In genomic region chr10:26733750-26734568, GRCh38 we compare ENCODE assay signal across 11 cellular contexts. TPM values are rescaled to one million over a fixed set of nuclear protein-coding genes. Genes with fewer than 3 reads are reported as not detected.
DNase-seq lines count a peak whose midpoint lies in the region; ATAC-seq and TF ChIP-seq lines count a peak whose summit lies in the region.
"Had no signal": no experiment of that assay in that cellular context is flagged by ENCODE, and none has a peak within 500 bp of the region (broad histone marks: within the 10 kb centered on the region; RNA-seq: fewer than 3 reads in every experiment).

No MANE protein-coding gene starts in this region.

- ATAC-seq in HG03039 (IDR thresholded peaks at IDR 0.05; ENCODE audit: unreplicated experiment) (no peak), GM18505 (IDR thresholded peaks at IDR 0.05; ENCODE audit: unreplicated experiment) (no peak), GM21367 (IDR thresholded peaks at IDR 0.05; ENCODE audit: unreplicated experiment) (no peak)

- H3K4me1 ChIP-seq in HUES48 (ENCODE audit: control insufficient read depth, insufficient read depth, low read length): peaks cover 11% of the 10 kb centered on the region; the same call in 1 of the 2 replicates
- H3K4me1 ChIP-seq: suprapubic skin had no signal

- no peaks in the 10 kb centered on the region for H3K27me3 Mint-ChIP-seq in activated T-helper 1 cell treated with anti-CD3 and anti-CD28 coated beads, Interleukin-12 subunit alpha, Interleukin-12 subunit beta, Interleukin-2, Interleukin-4 antibody, amounts not matched to agents 30 ng/mL and 10 ng/mL and 1 ng/mL, durations not matched to agents 14 hours and 24 hours and 36 hours (ENCODE audit: insufficient read depth)
- H3K27me3 Mint-ChIP-seq: activated B cell treated with CpG ODN at 0.5 μM for 24 hours had no signal

- H3K9me3 ChIP-seq in HUES48 (ENCODE audit: control insufficient read depth, insufficient read depth, low read length): no peaks in the 10 kb centered on the region
- H3K9me3 ChIP-seq: suprapubic skin had no signal

- no peak overlapping the region for H3K4me3 Mint-ChIP-seq in activated T-helper 1 cell treated with anti-CD3 and anti-CD28 coated beads, Interleukin-12 subunit alpha, Interleukin-12 subunit beta, Interleukin-2, Interleukin-4 antibody, amounts not matched to agents 30 ng/mL and 10 ng/mL and 1 ng/mL, durations not matched to agents 14 hours and 24 hours and 36 hours
- H3K4me3 Mint-ChIP-seq: activated B cell treated with CpG ODN at 0.5 μM for 24 hours had no signal

- peaks cover 41% of the 10 kb centered on the region for H3K4me1 Mint-ChIP-seq in activated T-helper 1 cell treated with anti-CD3 and anti-CD28 coated beads, Interleukin-12 subunit alpha, Interleukin-12 subunit beta, Interleukin-2, Interleukin-4 antibody, amounts not matched to agents 30 ng/mL and 10 ng/mL and 1 ng/mL, durations not matched to agents 14 hours and 24 hours and 36 hours (ENCODE audit: low read depth)

- peak overlapping the region; percentile 58 for H3K27ac Mint-ChIP-seq in activated T-helper 1 cell treated with anti-CD3 and anti-CD28 coated beads, Interleukin-12 subunit alpha, Interleukin-12 subunit beta, Interleukin-2, Interleukin-4 antibody, amounts not matched to agents 30 ng/mL and 10 ng/mL and 1 ng/mL, durations not matched to agents 14 hours and 24 hours and 36 hours
- H3K27ac Mint-ChIP-seq: activated B cell treated with CpG ODN at 0.5 μM for 24 hours had no signal

- H3K9me3 Mint-ChIP-seq in activated T-helper 1 cell treated with anti-CD3 and anti-CD28 coated beads, Interleukin-12 subunit alpha, Interleukin-12 subunit beta, Interleukin-2, Interleukin-4 antibody, amounts not matched to agents 30 ng/mL and 10 ng/mL and 1 ng/mL, durations not matched to agents 14 hours and 24 hours and 36 hours: no peaks in the 10 kb centered on the region
- H3K9me3 Mint-ChIP-seq: activated B cell treated with CpG ODN at 0.5 μM for 24 hours had no signal

- peaks cover 70% of the 10 kb centered on the region for H3K36me3 ChIP-seq in HUES48 (ENCODE audit: control insufficient read depth, insufficient read depth, low read length)

- no peak for TF ChIP-seq POLR2A in GM18505 (IDR thresholded peaks at IDR 0.05; ENCODE audit: borderline replicate concordance, extremely low read depth, insufficient read depth, insufficient read length)

- H3K4me3 ChIP-seq in HUES48 (ENCODE audit: low read depth, low read length) (no peak overlapping the region), foreskin fibroblast (ENCODE audit: low read depth in 1 of 2, low read length in 2 of 2) (no peak overlapping the region)
- H3K4me3 ChIP-seq: suprapubic skin had no signal

- H3K36me3 Mint-ChIP-seq in activated T-helper 1 cell treated with anti-CD3 and anti-CD28 coated beads, Interleukin-12 subunit alpha, Interleukin-12 subunit beta, Interleukin-2, Interleukin-4 antibody, amounts not matched to agents 30 ng/mL and 10 ng/mL and 1 ng/mL, durations not matched to agents 14 hours and 24 hours and 36 hours (ENCODE audit: low read depth): peaks cover 50% of the 10 kb centered on the region

- intact Hi-C loops in activated T-helper 1 cell treated with anti-CD3 and anti-CD28 coated beads, Interleukin-12 subunit alpha, Interleukin-12 subunit beta, Interleukin-2, Interleukin-4 antibody, amounts not matched to agents 30 ng/mL and 10 ng/mL and 1 ng/mL, durations not matched to agents 14 hours and 24 hours and 36 hours (cut with micrococcal nuclease): no loop called here

- H3K9ac ChIP-seq in HUES48 (ENCODE audit: low read depth, low read length): no peak overlapping the region

- TF ChIP-seq CTCF in foreskin fibroblast (IDR thresholded peaks at IDR 0.05; ENCODE audit: low read depth, low read length): no peak

- no peak for DNase-seq in activated T-helper 1 cell treated with anti-CD3 and anti-CD28 coated beads, Interleukin-12 subunit alpha, Interleukin-12 subunit beta, Interleukin-2, Interleukin-4 antibody, amounts not matched to agents 30 ng/mL and 10 ng/mL and 1 ng/mL, durations not matched to agents 14 hours and 24 hours and 36 hours (ENCODE audit: low spot score)
- DNase-seq in iPS-NIHi7 (ENCODE audit: extremely low spot score) (peak; percentile 28), putamen (ENCODE audit: low spot score) (peak; percentile 58), foreskin fibroblast (no peak)
- DNase-seq: activated B cell treated with CpG ODN at 0.5 μM for 24 hours, NCI-H1436 treated with DMSO at 0.1 percent for 48 hours had no signal

- no peaks in the 10 kb centered on the region for H3K27me3 ChIP-seq in HUES48 (ENCODE audit: control insufficient read depth, insufficient read depth, low read length)
- H3K27me3 ChIP-seq: suprapubic skin had no signal

- peak overlapping the region; percentile 83 for H3K27ac ChIP-seq in HUES48 (ENCODE audit: low read depth, low read length)
- H3K27ac ChIP-seq: suprapubic skin had no signal

RNA-seq across cellular contexts. Expression of gene PDSS1, which starts 36.5 kb away (rescaled TPM):
- 39.3 and 43.1 TPM in 2 replicates for total RNA-seq in activated T-helper 1 cell treated with anti-CD3 and anti-CD28 coated beads, Interleukin-12 subunit alpha, Interleukin-12 subunit beta, Interleukin-2, Interleukin-4 antibody, amounts not matched to agents 30 ng/mL and 10 ng/mL and 1 ng/mL, durations not matched to agents 14 hours and 24 hours and 36 hours

Comparison
In these comparisons a context has a peak if more than half of its experiments do, and no peak if none do; other contexts are left out.
1. DNase-seq: peak in iPS-NIHi7 (single experiment) and putamen (single experiment); none in activated T-helper 1 cell treated with anti-CD3 and anti-CD28 coated beads, Interleukin-12 subunit alpha, Interleukin-12 subunit beta, Interleukin-2, Interleukin-4 antibody, amounts not matched to agents 30 ng/mL and 10 ng/mL and 1 ng/mL, durations not matched to agents 14 hours and 24 hours and 36 hours (single experiment) and foreskin fibroblast (0 of 2).